10 cellular contexts compared by ENCODE assay signal in genomic region chr2:187546762-187547333, GRCh38. TPM values are rescaled to one million over a fixed set of nuclear protein-coding genes. Genes with fewer than 3 reads are reported as not detected.
A peak's percentile ranks its signal among the peaks of the same experiment; 100 is the strongest.
DNase-seq lines count a peak whose midpoint lies in the region; ATAC-seq, FAIRE-seq and TF ChIP-seq lines count a peak whose summit lies in the region.
"Had no signal": no experiment of that assay in that cellular context is flagged by ENCODE, and none has a peak within 500 bp of the region (broad histone marks: within the 10 kb centered on the region; RNA-seq: fewer than 3 reads in every experiment).

No MANE protein-coding gene starts in this region.

- TF ChIP-seq CTCF in HFFc6 (IDR thresholded peaks at IDR 0.05), result no peak
- TF ChIP-seq CTCF in astrocyte (IDR thresholded peaks at IDR 0.05; ENCODE audit: insufficient read depth, low read depth, low read length), result no peak
- TF ChIP-seq CTCF in liver (IDR thresholded peaks at IDR 0.05; ENCODE audit: low read depth, low read length, missing input control), result no peak
- no peak for TF ChIP-seq CTCF in suprapubic skin (IDR thresholded peaks at IDR 0.05)
- TF ChIP-seq CTCF in foreskin fibroblast (IDR thresholded peaks at IDR 0.05; ENCODE audit: low read depth, low read length), result no peak

- no peak overlapping the region for H2AFZ ChIP-seq in astrocyte (ENCODE audit: low read depth, low read length)

- H3K36me3 Mint-ChIP-seq in HFFc6 (ENCODE audit: low read depth), result peaks cover 5% of the 10 kb centered on the region; the same call in 1 of the 2 replicates
- peaks cover 7% of the 10 kb centered on the region for H3K36me3 Mint-ChIP-seq in astrocyte (ENCODE audit: low read depth, unreplicated experiment)
- H3K36me3 Mint-ChIP-seq: activated naive CD8-positive, alpha-beta T cell treated with anti-CD3 and anti-CD28 coated beads for 36 hours had no signal

- H3K27ac Mint-ChIP-seq in HFFc6, result peak overlapping the region; percentile 74
- peak overlapping the region; percentile 98 for H3K27ac Mint-ChIP-seq in astrocyte (ENCODE audit: unreplicated experiment)
- H3K27ac Mint-ChIP-seq: activated naive CD8-positive, alpha-beta T cell treated with anti-CD3 and anti-CD28 coated beads for 36 hours had no signal

- H3K4me3 Mint-ChIP-seq in HFFc6 (peak overlapping the region; percentile 43), astrocyte (ENCODE audit: unreplicated experiment) (no peak overlapping the region)
- H3K4me3 Mint-ChIP-seq: activated naive CD8-positive, alpha-beta T cell treated with anti-CD3 and anti-CD28 coated beads for 36 hours had no signal

- no peak for TF ChIP-seq EP300 in suprapubic skin (IDR thresholded peaks at IDR 0.05)

- peak overlapping the region; percentile 33 for H3K9ac ChIP-seq in astrocyte (ENCODE audit: low read length)
- peak overlapping the region in 1 of 2 donors; percentile 16 for H3K9ac ChIP-seq in liver (ENCODE audit: low read depth in 1 of 2, low read length in 2 of 2)

- H3K36me3 ChIP-seq in astrocyte (ENCODE audit: insufficient read depth, low read length) (peaks cover 5% of the 10 kb centered on the region), liver (ENCODE audit: control insufficient read depth in 4 of 4, insufficient read depth in 3 of 4, low read depth in 1 of 4, low read length in 3 of 4) (peaks cover 0 to 7% (median 0%) of the 10 kb centered on the region in 4 donors), suprapubic skin (no peaks in the 10 kb centered on the region)
- H3K36me3 ChIP-seq: pancreas had no signal

- H3K27ac ChIP-seq in astrocyte (ENCODE audit: low read depth, low read length) (peak overlapping the region; percentile 96), liver (ENCODE audit: low read depth in 1 of 2, low read length in 2 of 2) (peak overlapping the region; percentile 40 to 95), suprapubic skin (peak overlapping the region; percentile 69)
- H3K27ac ChIP-seq: C4-2B had no signal

- no peak for TF ChIP-seq RAD21 in liver (IDR thresholded peaks at IDR 0.05)

- H3K27me3 Mint-ChIP-seq in HFFc6 (ENCODE audit: insufficient read depth) (no peaks in the 10 kb centered on the region), astrocyte (ENCODE audit: low read depth, unreplicated experiment) (no peaks in the 10 kb centered on the region)

- 83% methylated on average over 1 of the region's 1 CpG for WGBS in liver
- WGBS in suprapubic skin, result 88% methylated on average over 1 of the region's 1 CpG

- H3K79me2 ChIP-seq in astrocyte (ENCODE audit: insufficient read depth, low read length), result peaks cover 59% of the 10 kb centered on the region

- no peak for ATAC-seq in GM19351 (IDR thresholded peaks at IDR 0.05; ENCODE audit: unreplicated experiment)

- H3K4me1 ChIP-seq in astrocyte (ENCODE audit: insufficient read depth, low read length) (peaks cover 66% of the 10 kb centered on the region), liver (ENCODE audit: control insufficient read depth in 4 of 4, insufficient read depth in 4 of 4, low read length in 3 of 4) (peaks cover 10 to 50% (median 22%) of the 10 kb centered on the region in 4 donors), suprapubic skin (peaks cover 31% of the 10 kb centered on the region)

- FAIRE-seq in astrocyte (lab: Jason Lieb, UNC), result no peak

- no peaks in the 10 kb centered on the region for H3K9me3 ChIP-seq in astrocyte (ENCODE audit: insufficient read depth, low read depth, low read length)
- H3K9me3 ChIP-seq in liver (ENCODE audit: control insufficient read depth in 4 of 4, low read length in 3 of 4), result no peaks in the 10 kb centered on the region
- no peaks in the 10 kb centered on the region for H3K9me3 ChIP-seq in suprapubic skin
- H3K9me3 ChIP-seq: pancreas had no signal

- no peaks in the 10 kb centered on the region for H3K27me3 ChIP-seq in astrocyte (ENCODE audit: insufficient read depth, low read length)
- no peaks in the 10 kb centered on the region for H3K27me3 ChIP-seq in liver (ENCODE audit: control insufficient read depth in 4 of 4, insufficient read depth in 4 of 4, low read length in 3 of 4)
- H3K27me3 ChIP-seq in suprapubic skin, result no peaks in the 10 kb centered on the region
- H3K27me3 ChIP-seq: pancreas had no signal

- H3K4me2 ChIP-seq in astrocyte (ENCODE audit: low read length), result peak overlapping the region; percentile 5

- H3K4me1 Mint-ChIP-seq in HFFc6 (ENCODE audit: low read depth), result peaks cover 89% of the 10 kb centered on the region
- peaks cover 44% of the 10 kb centered on the region for H3K4me1 Mint-ChIP-seq in astrocyte (ENCODE audit: low read depth, unreplicated experiment)
- H3K4me1 Mint-ChIP-seq: activated naive CD8-positive, alpha-beta T cell treated with anti-CD3 and anti-CD28 coated beads for 36 hours had no signal

- no peaks in the 10 kb centered on the region for H3K9me3 Mint-ChIP-seq in HFFc6
- H3K9me3 Mint-ChIP-seq in astrocyte (ENCODE audit: unreplicated experiment), result no peaks in the 10 kb centered on the region
- H3K9me3 Mint-ChIP-seq: activated naive CD8-positive, alpha-beta T cell treated with anti-CD3 and anti-CD28 coated beads for 36 hours had no signal

- DNase-seq in HFFc6 (peak; percentile 7), astrocyte (ENCODE audit: low read depth) (peak; percentile 45), suprapubic skin (ENCODE audit: low spot score in 2 of 2) (no peak), foreskin fibroblast (no peak), NCI-H526 (lab: John Stamatoyannopoulos, UW) (no peak)
- DNase-seq: activated naive CD8-positive, alpha-beta T cell treated with anti-CD3 and anti-CD28 coated beads for 36 hours had no signal

- H3K4me3 ChIP-seq in astrocyte (ENCODE audit: insufficient read depth, low read depth, low read length) (no peak overlapping the region), liver (ENCODE audit: low read depth in 1 of 3, low read length in 3 of 3) (no peak overlapping the region), suprapubic skin (no peak overlapping the region), foreskin fibroblast (ENCODE audit: low read depth in 1 of 2, low read length in 2 of 2) (no peak overlapping the region)
- H3K4me3 ChIP-seq: pancreas had no signal

- H4K20me1 ChIP-seq in astrocyte (ENCODE audit: insufficient read depth, low read length), result no peaks in the 10 kb centered on the region

- no peak for TF ChIP-seq POLR2A in suprapubic skin (IDR thresholded peaks at IDR 0.05)

TF ChIP-seq in liver, 16 proteins besides CTCF, POLR2A, EP300 and RAD21:
- TF ChIP-seq ZBTB33 (IDR thresholded peaks at IDR 0.05), result no peak
- no peak for TF ChIP-seq HNF4G (IDR thresholded peaks at IDR 0.05)
- TF ChIP-seq HNF4A (conservative IDR thresholded peaks at IDR 0.05), result no peak
TF ChIP-seq in liver: peak in this region for 0.

RNA-seq across cellular contexts. Expression of gene TFPI, which starts 7.4 kb away (rescaled TPM):
- total RNA-seq in HFFc6 (2021; fragmentation: NEBNext Ultra II Directional; extraction: Animal tissue kit (Norgen Biotek cat#: 25700)), result 10 to 100 TPM; 25.4 to 42.4 (median 34.7) TPM
- 52.9 and 56.6 TPM in 2 replicates for total RNA-seq in astrocyte
- total RNA-seq in liver, result 100 to 1,000 TPM; 109 to 152 TPM
- 100 to 1,000 TPM in 1 of 2 donors, 10 to 100 TPM in 1; 55.8 to 211 TPM for polyA plus RNA-seq in liver
- total RNA-seq in suprapubic skin, result 10 to 100 TPM in 3 of 4 donors, 1 to 10 TPM in 1; 6.3 to 23.1 (median 18.0) TPM
- total RNA-seq: activated naive CD8-positive, alpha-beta T cell treated with anti-CD3 and anti-CD28 coated beads for 36 hours had no signal

Comparison
In these comparisons a context has a peak if more than half of its experiments do, and no peak if none do; other contexts are left out.
1. DNase-seq: peak in HFFc6 (single experiment) and astrocyte (single experiment); none in suprapubic skin (0 of 2), foreskin fibroblast (0 of 2) and NCI-H526 (0 of 2).
2. Peak in every context shown above with its lines, with median percentiles within 50 percentile points of each other: H3K27ac ChIP-seq.